24 cellular contexts compared by ENCODE assay signal in genomic region chr7:34109936-34110626, GRCh38.
"Had no signal": no experiment of that assay in that cellular context is flagged by ENCODE, and none has a peak within 500 bp of the region (broad histone marks: within the 10 kb centered on the region; RNA-seq: fewer than 3 reads in every experiment).

No MANE protein-coding gene starts in this region.

- H3K4me1 Mint-ChIP-seq: activated CD4-positive, alpha-beta T cell treated with anti-CD3 and anti-CD28 coated beads, Interleukin-2, amount 10 ng/mL, durations not matched to agents 24 days and 14 days; memory B cell; naive B cell; stimulated activated naive CD8-positive, alpha-beta T cell treated with anti-CD3 and anti-CD28 coated beads, Interleukin-15, amount 100 ng/mL, for 72 hours had no signal

- H3K36me3 ChIP-seq: ascending aorta, breast epithelium, esophagus squamous epithelium, prostate gland, suprapubic skin had no signal

- H3K4me3 ChIP-seq: ascending aorta, breast epithelium, esophagus squamous epithelium, mucosa of descending colon, prostate gland, skin epidermis, suprapubic skin had no signal

- H3K4me3 Mint-ChIP-seq: activated CD4-positive, alpha-beta T cell treated with anti-CD3 and anti-CD28 coated beads, Interleukin-2, amount 10 ng/mL, durations not matched to agents 24 days and 14 days; activated CD8-positive, alpha-beta T cell treated with anti-CD3 and anti-CD28 coated beads, Interleukin-2, amount 10 ng/mL, durations not matched to agents 7 days and 5 days; activated naive CD4-positive, alpha-beta T cell treated with anti-CD3 and anti-CD28 coated beads for 36 hours; activated T-cell treated with anti-CD3 and anti-CD28 coated beads, Interleukin-2, amount 50 U/mL, for 4 hours; memory B cell; naive B cell; neural crest cell; stimulated activated naive CD8-positive, alpha-beta T cell treated with anti-CD3 and anti-CD28 coated beads, Interleukin-15, amount 100 ng/mL, for 72 hours had no signal

- H3K27ac ChIP-seq: ascending aorta, breast epithelium, esophagus squamous epithelium, prostate gland, skin epidermis, suprapubic skin had no signal

- H3K27me3 ChIP-seq: ascending aorta, breast epithelium, esophagus squamous epithelium, suprapubic skin had no signal

- H3K27me3 Mint-ChIP-seq: activated CD4-positive, alpha-beta T cell treated with anti-CD3 and anti-CD28 coated beads, Interleukin-2, amount 10 ng/mL, durations not matched to agents 24 days and 14 days; stimulated activated naive CD8-positive, alpha-beta T cell treated with anti-CD3 and anti-CD28 coated beads, Interleukin-15, amount 100 ng/mL, for 72 hours had no signal

- ATAC-seq: activated CD8-positive, alpha-beta T cell treated with anti-CD3 and anti-CD28 coated beads, Interleukin-2, amount 10 ng/mL, durations not matched to agents 7 days and 5 days; activated T-cell treated with anti-CD3 and anti-CD28 coated beads, Interleukin-2, amount 50 U/mL, for 4 hours; mucosa of descending colon; stimulated activated naive CD8-positive, alpha-beta T cell treated with anti-CD3 and anti-CD28 coated beads, Interleukin-15, amount 100 ng/mL, for 72 hours had no signal

- H3K9me3 Mint-ChIP-seq: activated T-cell treated with anti-CD3 and anti-CD28 coated beads, Interleukin-2, amount 50 U/mL, for 4 hours had no signal

- H3K4me1 ChIP-seq: ascending aorta, breast epithelium, prostate gland, suprapubic skin had no signal

- DNase-seq: activated CD4-positive, alpha-beta T cell treated with anti-CD3 and anti-CD28 coated beads, Interleukin-2, amount 10 ng/mL, durations not matched to agents 24 days and 14 days; activated CD8-positive, alpha-beta T cell treated with anti-CD3 and anti-CD28 coated beads, Interleukin-2, amount 10 ng/mL, durations not matched to agents 7 days and 5 days; activated naive CD4-positive, alpha-beta T cell treated with anti-CD3 and anti-CD28 coated beads for 36 hours; activated T-cell treated with anti-CD3 and anti-CD28 coated beads, Interleukin-2, amount 50 U/mL, for 4 hours; dermis blood vessel endothelial cell; effector memory CD4-positive, alpha-beta T cell; esophagus squamous epithelium; hippocampal formation; islet precursor cell; mucosa of descending colon; naive B cell; stimulated activated CD4-positive, alpha-beta T cell treated with anti-CD3 and anti-CD28 coated beads, Interleukin-15, amount 100 ng/mL, for 24 hours; stimulated activated CD4-positive, alpha-beta T cell treated with anti-CD3 and anti-CD28 coated beads, Interleukin-2, amount 100 ng/mL, for 48 hours; stimulated activated naive CD8-positive, alpha-beta T cell treated with anti-CD3 and anti-CD28 coated beads, Interleukin-15, amount 100 ng/mL, for 72 hours; T-helper 1 cell; T-helper 9 cell; trophoblast cell had no signal

- H3K36me3 Mint-ChIP-seq: memory B cell, naive B cell had no signal

- H3K9me3 ChIP-seq: ascending aorta, esophagus squamous epithelium, mucosa of descending colon, prostate gland, suprapubic skin had no signal

- H3K27ac Mint-ChIP-seq: activated CD4-positive, alpha-beta T cell treated with anti-CD3 and anti-CD28 coated beads, Interleukin-2, amount 10 ng/mL, durations not matched to agents 24 days and 14 days; activated CD8-positive, alpha-beta T cell treated with anti-CD3 and anti-CD28 coated beads, Interleukin-2, amount 10 ng/mL, durations not matched to agents 7 days and 5 days; activated naive CD4-positive, alpha-beta T cell treated with anti-CD3 and anti-CD28 coated beads for 36 hours; memory B cell; naive B cell; stimulated activated naive CD8-positive, alpha-beta T cell treated with anti-CD3 and anti-CD28 coated beads, Interleukin-15, amount 100 ng/mL, for 72 hours had no signal
